ENCODE assay signal across 13 cellular contexts in the genomic region with DNA sequence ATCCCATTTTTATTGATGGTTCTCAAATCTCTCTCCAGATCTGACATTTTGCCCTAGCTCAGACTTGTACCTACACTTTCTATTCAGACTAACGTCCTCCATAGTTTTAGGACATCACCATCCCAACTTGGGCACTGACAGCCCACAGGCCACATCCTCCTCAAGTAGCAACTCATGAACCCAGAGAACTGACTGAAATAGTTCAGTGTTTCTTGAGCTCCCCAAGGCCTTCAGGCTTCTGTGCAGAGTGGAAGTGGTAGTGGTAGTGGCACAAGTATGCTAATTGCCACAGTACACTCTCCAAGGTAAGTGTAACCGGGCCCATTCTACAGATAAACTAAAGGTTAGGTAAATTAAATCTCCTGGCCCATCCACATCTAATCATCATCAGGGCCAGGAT.
DNase-seq lines count a peak whose midpoint lies in the region; ATAC-seq, FAIRE-seq and TF ChIP-seq lines count a peak whose summit lies in the region.
"Had no signal": no experiment of that assay in that cellular context is flagged by ENCODE, and none has a peak within 500 bp of the region (broad histone marks: within the 10 kb centered on the region; RNA-seq: fewer than 3 reads in every experiment).

No MANE protein-coding gene starts in this region.

- intact Hi-C loops in lower lobe of right lung (cut with DNase I): no loop called here

- H3K4me1 ChIP-seq in lower lobe of right lung: peaks cover 30% of the 10 kb centered on the region

- no peaks in the 10 kb centered on the region for H3K36me3 ChIP-seq in lower lobe of right lung

- H3K4me3 ChIP-seq in lower lobe of right lung: no peak overlapping the region

- DNase-seq in stimulated activated CD4-positive, alpha-beta T cell treated with anti-CD3 and anti-CD28 coated beads, Interleukin-15, amount 100 ng/mL, for 24 hours: peak; percentile 18
- DNase-seq in stimulated activated CD4-positive, alpha-beta T cell treated with anti-CD3 and anti-CD28 coated beads, Interleukin-2, amount 100 ng/mL, for 48 hours: no peak
- DNase-seq in UCSD-AML1 (lab: John Stamatoyannopoulos, UW; ENCODE audit: unreplicated experiment) (peak; percentile 33), lower lobe of right lung (no peak), frontal cortex (ENCODE audit: low spot score in 2 of 2) (no peak), SKM-1 (lab: John Stamatoyannopoulos, UW; ENCODE audit: unreplicated experiment) (no peak), NCI-H2171 (lab: John Stamatoyannopoulos, UW) (no peak)
- DNase-seq: HFFc6, NCI-H187, NCI-H526 treated with DMSO at 0.1 percent for 48 hours, Right ventricle myocardium superior had no signal

- peak overlapping the region; percentile 16 for H3K27ac ChIP-seq in lower lobe of right lung
- H3K27ac ChIP-seq: epithelial cell of prostate had no signal

- H3K9me3 ChIP-seq in lower lobe of right lung: no peaks in the 10 kb centered on the region

- no peaks in the 10 kb centered on the region for H3K27me3 ChIP-seq in lower lobe of right lung (ENCODE audit: low read depth)

- TF ChIP-seq CTCF in lower lobe of right lung (IDR thresholded peaks at IDR 0.05): no peak

- FAIRE-seq in frontal cortex (lab: Jason Lieb, UNC): no peak

- ATAC-seq in lower lobe of right lung (no peak), GM21723 (IDR thresholded peaks at IDR 0.05; ENCODE audit: unreplicated experiment) (no peak)

Comparison
In these comparisons a context has a peak if more than half of its experiments do, and no peak if none do; other contexts are left out.
1. DNase-seq: peak in stimulated activated CD4-positive, alpha-beta T cell treated with anti-CD3 and anti-CD28 coated beads, Interleukin-15, amount 100 ng/mL, for 24 hours (single experiment) and UCSD-AML1 (single experiment); none in stimulated activated CD4-positive, alpha-beta T cell treated with anti-CD3 and anti-CD28 coated beads, Interleukin-2, amount 100 ng/mL, for 48 hours (0 of 2), lower lobe of right lung (single experiment), frontal cortex (0 of 2), SKM-1 (single experiment) and NCI-H2171 (single experiment).